17 cellular contexts compared by ENCODE assay signal in genomic region chr2:46956981-46957531, GRCh38. TPM values are rescaled to one million over a fixed set of nuclear protein-coding genes. Genes with fewer than 3 reads are reported as not detected.
DNase-seq lines count a peak whose midpoint lies in the region; ATAC-seq and TF ChIP-seq lines count a peak whose summit lies in the region.
"Had no signal": no experiment of that assay in that cellular context is flagged by ENCODE, and none has a peak within 500 bp of the region (broad histone marks: within the 10 kb centered on the region; RNA-seq: fewer than 3 reads in every experiment).

No MANE protein-coding gene starts in this region.

- H3K36me3 Mint-ChIP-seq in progenitor cell of endocrine pancreas (ENCODE audit: insufficient read depth) = peaks cover 14% of the 10 kb centered on the region

- intact Hi-C loops in left ventricle myocardium inferior (cut with micrococcal nuclease) = no loop called here
- intact Hi-C loops in right lobe of liver (cut with DNase I) = no loop called here

- POLR2A ChIA-PET in RWPE1 (lab: Yijun Ruan, JAX; ENCODE audit: low non-redundant PET) = no interaction called here

- peaks cover 7% of the 10 kb centered on the region for H3K4me1 Mint-ChIP-seq in progenitor cell of endocrine pancreas (ENCODE audit: low read depth)

- H3K9ac ChIP-seq in subcutaneous abdominal adipose tissue (ENCODE audit: low read length in 5 of 5) = no peak overlapping the region
- H3K9ac ChIP-seq: GM23248 had no signal

- no peaks in the 10 kb centered on the region for H3K9me3 Mint-ChIP-seq in progenitor cell of endocrine pancreas (ENCODE audit: low read depth)

- no peaks in the 10 kb centered on the region for H3K27me3 Mint-ChIP-seq in progenitor cell of endocrine pancreas

- TF ChIP-seq CTCF in left ventricle myocardium inferior (IDR thresholded peaks at IDR 0.05; ENCODE audit: borderline replicate concordance) = no peak
- no peak for TF ChIP-seq CTCF in right atrium auricular region (IDR thresholded peaks at IDR 0.05)
- no peak for TF ChIP-seq CTCF in RWPE1 (conservative IDR thresholded peaks at IDR 0.05; ENCODE audit: low read depth)
- no peak for TF ChIP-seq CTCF in right lobe of liver (IDR thresholded peaks at IDR 0.05)
- TF ChIP-seq CTCF in progenitor cell of endocrine pancreas (IDR thresholded peaks at IDR 0.05; ENCODE audit: unreplicated experiment) = no peak

- DNase-seq in left ventricle myocardium inferior (peak; percentile 31), right atrium auricular region (ENCODE audit: low spot score) (no peak), RWPE1 (ENCODE audit: low spot score) (no peak), right lobe of liver (peak; percentile 91 to 99 (median 98)), progenitor cell of endocrine pancreas (ENCODE audit: low spot score, unreplicated experiment) (no peak), NCI-H526 treated with DMSO at 0.1 percent for 48 hours (lab: John Stamatoyannopoulos, UW) (no peak)
- DNase-seq in central memory CD4-positive, alpha-beta T cell = no peak
- DNase-seq: GM23248, MG63, NCI-H1417, NCI-H2081, NCI-H2227 treated with DMSO at 0.1 percent for 48 hours, NCI-H748 treated with DMSO at 0.1 percent for 48 hours, Peyer's patch, SIG-M5 had no signal

- ATAC-seq in right lobe of liver = peak; percentile 81 to 89 (median 84)

- H3K36me3 ChIP-seq in left ventricle myocardium inferior (peaks cover 48% of the 10 kb centered on the region), right atrium auricular region (peaks cover 34% of the 10 kb centered on the region), right lobe of liver (peaks cover 0 to 11% (median 0%) of the 10 kb centered on the region in 4 donors), subcutaneous abdominal adipose tissue (ENCODE audit: control insufficient read depth in 5 of 5, insufficient read depth in 5 of 5, low read length in 5 of 5) (peaks cover 0 to 70% (median 60%) of the 10 kb centered on the region in 5 donors)

- CTCF ChIA-PET in RWPE1 (lab: Yijun Ruan, JAX) = interaction anchor here (0.5 kb wide), 1 partner anchor 353 kb away, joined by 3 read pairs; no protein-coding TSS in a partner anchor

- no peak overlapping the region for H3K27ac Mint-ChIP-seq in progenitor cell of endocrine pancreas

- H3K4me1 ChIP-seq in left ventricle myocardium inferior (peaks cover 31% of the 10 kb centered on the region), right atrium auricular region (peaks cover 0 to 26% of the 10 kb centered on the region in 2 donors), right lobe of liver (peaks cover 0 to 39% (median 19%) of the 10 kb centered on the region in 4 donors), subcutaneous abdominal adipose tissue (ENCODE audit: control insufficient read depth in 5 of 5, insufficient read depth in 5 of 5, low read length in 5 of 5) (peaks cover 5 to 21% (median 20%) of the 10 kb centered on the region in 5 donors)

- H3K27ac ChIP-seq in left ventricle myocardium inferior (replicated peaks) (peak overlapping the region; percentile 62), right atrium auricular region (no peak overlapping the region), RWPE1 (0 out of 2 replicates have a peak overlapping the region, but pooled peaks have one; percentile 0), right lobe of liver (peak overlapping the region in 1 of 3 donors; percentile 78), subcutaneous abdominal adipose tissue (ENCODE audit: low read depth, low read length) (peak overlapping the region; percentile 70)
- H3K27ac ChIP-seq: GM23248, Peyer's patch had no signal

- H3K4me3 ChIP-seq in left ventricle myocardium inferior (no peak overlapping the region), right atrium auricular region (no peak overlapping the region), right lobe of liver (no peak overlapping the region), subcutaneous abdominal adipose tissue (ENCODE audit: low read depth in 1 of 5, low read length in 5 of 5) (no peak overlapping the region)
- H3K4me3 ChIP-seq: BLaER1 treated with 17β-estradiol and CSF1 and Interleukin-3, amounts not matched to agents 10 nM and 100 nM; GM23248; MG63; Peyer's patch had no signal

- no peaks in the 10 kb centered on the region for H3K9me3 ChIP-seq in left ventricle myocardium inferior (replicated peaks)
- no peaks in the 10 kb centered on the region for H3K9me3 ChIP-seq in right atrium auricular region
- no peaks in the 10 kb centered on the region for H3K9me3 ChIP-seq in right lobe of liver
- no peaks in the 10 kb centered on the region for H3K9me3 ChIP-seq in subcutaneous abdominal adipose tissue (ENCODE audit: control insufficient read depth in 5 of 5, low read length in 5 of 5)
- H3K9me3 ChIP-seq: BLaER1 treated with 17β-estradiol and CSF1 and Interleukin-3, amounts not matched to agents 10 nM and 100 nM; MG63; Peyer's patch had no signal

- TF ChIP-seq POLR2A in right lobe of liver (IDR thresholded peaks at IDR 0.05) = no peak

- H3K4me3 Mint-ChIP-seq in progenitor cell of endocrine pancreas (ENCODE audit: low read depth) = no peak overlapping the region

- H3K27me3 ChIP-seq in left ventricle myocardium inferior (ENCODE audit: low read depth) = no peaks in the 10 kb centered on the region
- H3K27me3 ChIP-seq in right atrium auricular region = no peaks in the 10 kb centered on the region
- no peaks in the 10 kb centered on the region for H3K27me3 ChIP-seq in right lobe of liver
- H3K27me3 ChIP-seq in subcutaneous abdominal adipose tissue (ENCODE audit: control insufficient read depth in 5 of 5, insufficient read depth in 4 of 5, low read length in 5 of 5) = no peaks in the 10 kb centered on the region
- H3K27me3 ChIP-seq: BLaER1 treated with 17β-estradiol and CSF1 and Interleukin-3, amounts not matched to agents 10 nM and 100 nM; MG63; Peyer's patch had no signal

- 33% methylated on average over 8 of the region's 10 CpGs for WGBS in right lobe of liver (ENCODE audit: insufficient coverage, low coverage, low lambda C conversion rate, missing lambda C conversion rate)

RNA-seq across cellular contexts. Expression of gene TTC7A, which starts 16.0 kb away (rescaled TPM):
- total RNA-seq in left ventricle myocardium inferior = 8.2 TPM
- 10 to 100 TPM in 1 of 2 donors, 1 to 10 TPM in 1; 5.8 to 11.2 TPM for total RNA-seq in right atrium auricular region
- 10 to 100 TPM in 2 of 6 experiments, 1 to 10 TPM in 4; 7.6 to 15.5 (median 9.8) TPM for total RNA-seq in right lobe of liver
- 14.2 and 14.8 TPM in 2 replicates for total RNA-seq in progenitor cell of endocrine pancreas

RNA-seq across cellular contexts. Expression of gene MCFD2, which starts 41.5 kb away (rescaled TPM):
- total RNA-seq in left ventricle myocardium inferior (61.2 TPM), right atrium auricular region (10 to 100 TPM; 48.7 to 77.5 TPM), right lobe of liver (100 to 1,000 TPM in 3 of 6 experiments, 10 to 100 TPM in 3; 85.0 to 147 (median 99.2) TPM), progenitor cell of endocrine pancreas (72.9 and 78.3 TPM in 2 replicates)

Comparison
In these comparisons a context has a peak if more than half of its experiments do, and no peak if none do; other contexts are left out.
1. DNase-seq: peak in left ventricle myocardium inferior (single experiment) and right lobe of liver (3 of 3); none in right atrium auricular region (single experiment), RWPE1 (single experiment), progenitor cell of endocrine pancreas (single experiment), central memory CD4-positive, alpha-beta T cell (single experiment) and NCI-H526 treated with DMSO at 0.1 percent for 48 hours (single experiment).
2. H3K27ac ChIP-seq: peak in left ventricle myocardium inferior (single experiment), RWPE1 (single experiment) and subcutaneous abdominal adipose tissue (single experiment); none in right atrium auricular region (0 of 2).